ENCODE assay signal across 8 cellular contexts in the genomic region with DNA sequence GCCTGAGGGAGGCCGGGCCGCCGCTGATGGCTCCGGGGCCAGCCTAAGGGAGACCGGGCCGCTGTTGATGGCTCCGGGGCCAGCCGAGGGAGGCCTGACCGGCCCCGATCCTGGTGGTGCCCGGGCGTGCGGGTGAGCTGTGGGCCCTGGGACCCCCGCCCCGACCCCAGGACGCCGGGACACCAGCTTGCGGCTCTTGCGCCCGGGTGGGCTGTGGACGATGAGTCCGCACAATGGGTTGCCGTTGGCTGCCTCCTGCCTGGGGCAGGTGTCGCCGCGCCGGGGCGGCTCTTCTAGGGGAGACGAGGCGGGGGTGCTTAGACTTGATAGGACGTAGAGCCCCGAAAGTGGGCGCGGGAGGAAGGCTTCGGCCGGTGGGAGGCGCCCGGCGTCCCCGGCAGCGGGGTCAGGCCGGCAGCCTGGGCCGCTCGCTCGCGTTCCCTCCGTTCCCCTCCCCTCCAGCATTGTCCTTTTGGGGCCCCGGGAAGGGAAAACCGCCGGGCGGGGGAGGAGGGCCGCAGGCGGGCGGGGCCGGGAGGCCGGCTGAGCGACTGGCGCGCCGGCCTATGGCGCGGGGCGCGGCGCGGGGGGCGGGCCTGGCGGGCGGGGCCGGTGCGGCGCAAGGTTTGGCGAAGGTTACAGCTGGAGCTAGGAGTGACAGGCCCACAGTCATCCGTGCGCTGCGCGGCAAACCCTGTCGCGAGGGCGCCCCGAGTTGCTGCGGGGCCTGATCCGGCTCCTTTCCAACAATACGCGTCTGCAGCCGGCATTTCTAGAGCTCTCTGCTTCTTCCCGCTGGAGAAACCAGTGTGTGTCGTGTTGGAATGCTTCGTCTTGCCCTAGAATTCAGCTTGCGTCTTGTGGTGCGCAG. TPM values are rescaled to one million over a fixed set of nuclear protein-coding genes. Genes with fewer than 3 reads are reported as not detected.
A peak's percentile ranks its signal among the peaks of the same experiment; 100 is the strongest.
DNase-seq lines count a peak whose midpoint lies in the region; ATAC-seq, FAIRE-seq and TF ChIP-seq lines count a peak whose summit lies in the region.

No MANE protein-coding gene starts in this region.

- DNase-seq in GM12891 (ENCODE audit: insufficient read length, low spot score): peak; percentile 90
- peak; percentile 81 for DNase-seq in NCI-H1092 treated with DMSO at 0.1 percent for 48 hours (lab: John Stamatoyannopoulos, UW)
- DNase-seq in T-cell: peak; percentile 69 to 92 (median 84)
- peak; percentile 78 for DNase-seq in amniotic epithelial cell (ENCODE audit: low read depth)
- DNase-seq in left cardiac atrium: peak; percentile 92
- peak; percentile 87 for DNase-seq in progenitor cell of endocrine pancreas (ENCODE audit: low spot score, unreplicated experiment)
- DNase-seq in upper lobe of right lung: peak; percentile 95

- H3K4me3 Mint-ChIP-seq in T-cell (peak overlapping the region; percentile 78 to 83 (median 82)), progenitor cell of endocrine pancreas (ENCODE audit: low read depth) (peak overlapping the region; percentile 82)

- intact Hi-C loops in left cardiac atrium (cut with DNase I) (loop anchor here (5.0 to 10.0 kb wide), 2 partner anchors 74 to 91 kb away; no protein-coding TSS in a partner anchor), upper lobe of right lung (cut with DNase I) (no loop called here)

- no peak for TF ChIP-seq POLR2A in GM12891 (IDR thresholded peaks at IDR 0.05; ENCODE audit: low read depth, low read length)

- FAIRE-seq in GM12891 (lab: Jason Lieb, UNC): peak; percentile 96

- H3K27ac Mint-ChIP-seq in T-cell (peak overlapping the region; percentile 83), progenitor cell of endocrine pancreas (peak overlapping the region; percentile 96)

- H3K9me3 Mint-ChIP-seq in T-cell (no peaks in the 10 kb centered on the region), progenitor cell of endocrine pancreas (ENCODE audit: low read depth) (no peaks in the 10 kb centered on the region)

- POLR2A ChIA-PET in T-cell (lab: Charles Lee): interaction anchor here (0.6 to 1.2 kb wide), 3 partner anchors 14 to 200 kb away, joined by 3 to 4 read pairs (median 3); no protein-coding TSS in a partner anchor

- H3K27me3 Mint-ChIP-seq in T-cell (no peaks in the 10 kb centered on the region), progenitor cell of endocrine pancreas (peaks cover 15% of the 10 kb centered on the region)

- H3K36me3 ChIP-seq in upper lobe of right lung: peaks cover 12% of the 10 kb centered on the region

- CTCF ChIA-PET in T-cell (lab: Charles Lee): interaction anchor here (0.5 to 1.8 kb wide), 9 partner anchors 10 to 446 kb away, joined by 4 to 9 read pairs (median 5); no protein-coding TSS in a partner anchor

- H3K36me3 Mint-ChIP-seq in T-cell: peaks cover 10% of the 10 kb centered on the region
- no peaks in the 10 kb centered on the region for H3K36me3 Mint-ChIP-seq in progenitor cell of endocrine pancreas (ENCODE audit: insufficient read depth)

- peaks cover 32% of the 10 kb centered on the region for H3K4me1 ChIP-seq in upper lobe of right lung

- H3K4me1 Mint-ChIP-seq in T-cell (peaks cover 55 to 66% (median 65%) of the 10 kb centered on the region in 3 donors), progenitor cell of endocrine pancreas (ENCODE audit: low read depth) (peaks cover 26% of the 10 kb centered on the region)

- TF ChIP-seq CTCF in progenitor cell of endocrine pancreas (IDR thresholded peaks at IDR 0.05; ENCODE audit: unreplicated experiment): no peak
- TF ChIP-seq CTCF in upper lobe of right lung (IDR thresholded peaks at IDR 0.05): no peak

- H3K9me3 ChIP-seq in upper lobe of right lung: no peaks in the 10 kb centered on the region

- H3K4me3 ChIP-seq in upper lobe of right lung: peak overlapping the region; percentile 100

- ATAC-seq in HG02610 (IDR thresholded peaks at IDR 0.05; ENCODE audit: unreplicated experiment) (peak; percentile 76), T-cell (replicated peaks in 1 of 4) (peak; percentile 74 to 77 (median 76)), left cardiac atrium (peak; percentile 89 to 92), upper lobe of right lung (peak; percentile 92)

- no peaks in the 10 kb centered on the region for H3K27me3 ChIP-seq in upper lobe of right lung

- H3K27ac ChIP-seq in upper lobe of right lung: peak overlapping the region; percentile 98

TF ChIP-seq in GM12891, 5 proteins besides CTCF, POLR2A, EP300 and RAD21:
- TF ChIP-seq POLR2AphosphoS5 (IDR thresholded peaks at IDR 0.05; ENCODE audit: low read depth, low read length) (no peak), SPI1 (IDR thresholded peaks at IDR 0.05; ENCODE audit: low read depth, low read length) (no peak), TAF1 (IDR thresholded peaks at IDR 0.05; ENCODE audit: low read depth, low read length) (no peak), POU2F2 (IDR thresholded peaks at IDR 0.05; ENCODE audit: low read depth, low read length) (no peak), PAX5 (IDR thresholded peaks at IDR 0.05; ENCODE audit: insufficient read depth, low read length, severe bottlenecking) (no peak)

RNA-seq across cellular contexts. Expression of gene KIAA0232, which starts 0.8 kb away (rescaled TPM):
- 5.1 TPM for polyA plus RNA-seq in GM12891 (2012; ENCODE audit: low read depth, missing spikeins)
- total RNA-seq in T-cell (10 to 100 TPM; 16.5 to 20.9 (median 19.3) TPM), left cardiac atrium (10 to 100 TPM; 52.9 to 59.2 TPM), progenitor cell of endocrine pancreas (50.3 and 52.8 TPM in 2 replicates), upper lobe of right lung (30.9 TPM)

Comparison
In these comparisons a context has a peak if more than half of its experiments do, and no peak if none do; other contexts are left out.
1. Peak in every context shown above with its lines: DNase-seq, ATAC-seq, H3K4me3 ChIP-seq and H3K27ac ChIP-seq.